In the genomic region with DNA sequence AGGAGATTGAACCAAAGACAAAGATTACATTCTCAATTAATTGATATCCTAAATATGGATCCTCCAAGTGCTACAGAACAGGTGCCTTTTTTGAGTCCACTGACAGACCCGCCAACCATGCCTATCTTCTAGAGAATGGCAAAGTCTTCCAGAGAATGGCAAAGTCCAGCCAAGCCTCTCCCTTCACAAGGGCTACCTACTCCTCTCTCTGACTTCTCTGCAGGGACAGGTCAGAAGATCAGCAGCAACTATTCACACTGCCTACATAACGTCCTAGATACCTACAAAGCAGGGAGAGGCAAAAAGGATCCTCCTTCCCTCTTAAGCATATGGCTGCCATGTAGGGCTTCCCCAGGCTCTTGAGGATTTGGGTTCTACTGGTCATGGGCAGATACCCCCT, we compare ENCODE assay signal across 22 cellular contexts.
"Had no signal": no experiment of that assay in that cellular context is flagged by ENCODE, and none has a peak within 500 bp of the region (broad histone marks: within the 10 kb centered on the region; RNA-seq: fewer than 3 reads in every experiment).

No MANE protein-coding gene starts in this region.

- H3K4me3 ChIP-seq: coronary artery, gastrocnemius medialis, lower lobe of right lung, transverse colon, vagina had no signal

- H3K4me3 Mint-ChIP-seq: activated CD4-positive, alpha-beta T cell treated with anti-CD3 and anti-CD28 coated beads for 36 hours; activated naive CD8-positive, alpha-beta T cell treated with anti-CD3 and anti-CD28 coated beads, Interleukin-2, amount 10 ng/mL, durations not matched to agents 7 days and 5 days; activated T-helper 17 cell treated with anti-CD3 and anti-CD28 coated beads, Interleukin-2, amount 50 U/mL, for 72 hours; central memory CD8-positive, alpha-beta T cell; nephron had no signal

- H3K27me3 ChIP-seq: gastrocnemius medialis, transverse colon, vagina had no signal

- H3K4me1 Mint-ChIP-seq: activated naive CD8-positive, alpha-beta T cell treated with anti-CD3 and anti-CD28 coated beads, Interleukin-2, amount 10 ng/mL, durations not matched to agents 7 days and 5 days; activated T-helper 17 cell treated with anti-CD3 and anti-CD28 coated beads, Interleukin-2, amount 50 U/mL, for 72 hours; nephron had no signal

- H3K27ac Mint-ChIP-seq: activated CD4-positive, alpha-beta T cell treated with anti-CD3 and anti-CD28 coated beads for 36 hours; activated naive CD8-positive, alpha-beta T cell treated with anti-CD3 and anti-CD28 coated beads, Interleukin-2, amount 10 ng/mL, durations not matched to agents 7 days and 5 days; activated T-helper 17 cell treated with anti-CD3 and anti-CD28 coated beads, Interleukin-2, amount 50 U/mL, for 72 hours; nephron had no signal

- ATAC-seq: activated CD4-positive, alpha-beta T cell treated with anti-CD3 and anti-CD28 coated beads for 36 hours; activated T-helper 17 cell treated with anti-CD3 and anti-CD28 coated beads, Interleukin-2, amount 50 U/mL, for 72 hours; gastrocnemius medialis; lower lobe of right lung had no signal

- H3K27ac ChIP-seq: coronary artery, lower lobe of right lung, transverse colon, vagina, WERI-Rb-1 had no signal

- DNase-seq: activated CD4-positive, alpha-beta T cell treated with anti-CD3 and anti-CD28 coated beads for 36 hours; activated CD4-positive, alpha-beta T cell treated with anti-CD3 and anti-CD28 coated beads, Interleukin-2, amount 50 U/mL, for 48 hours; activated naive CD4-positive, alpha-beta T cell; activated naive CD8-positive, alpha-beta T cell treated with anti-CD3 and anti-CD28 coated beads, Interleukin-2, amount 10 ng/mL, durations not matched to agents 7 days and 5 days; activated T-cell treated with anti-CD3 and anti-CD28 coated beads, Interleukin-2, amount 50 U/mL, for 1 hour; amygdala; gastrocnemius medialis; kidney glomerular epithelial cell; lower lobe of right lung; occipital lobe; posterior cingulate gyrus; retina; stimulated activated CD4-positive, alpha-beta T cell treated with anti-CD3 and anti-CD28 coated beads, Interleukin-2, amount 100 ng/mL, for 24 hours; stimulated activated naive CD4-positive, alpha-beta T cell treated with Interleukin-2 at 50 U/mL for 16 hours; T-helper 2 cell; transverse colon; WERI-Rb-1 had no signal

- H3K27me3 Mint-ChIP-seq: activated CD4-positive, alpha-beta T cell treated with anti-CD3 and anti-CD28 coated beads for 36 hours; activated naive CD8-positive, alpha-beta T cell treated with anti-CD3 and anti-CD28 coated beads, Interleukin-2, amount 10 ng/mL, durations not matched to agents 7 days and 5 days; activated T-helper 17 cell treated with anti-CD3 and anti-CD28 coated beads, Interleukin-2, amount 50 U/mL, for 72 hours; central memory CD8-positive, alpha-beta T cell had no signal

- H3K36me3 ChIP-seq: gastrocnemius medialis, transverse colon, vagina had no signal

- H3K9me3 Mint-ChIP-seq: activated naive CD8-positive, alpha-beta T cell treated with anti-CD3 and anti-CD28 coated beads, Interleukin-2, amount 10 ng/mL, durations not matched to agents 7 days and 5 days; activated T-helper 17 cell treated with anti-CD3 and anti-CD28 coated beads, Interleukin-2, amount 50 U/mL, for 72 hours; central memory CD8-positive, alpha-beta T cell; nephron had no signal

- H3K9me3 ChIP-seq: gastrocnemius medialis, lower lobe of right lung, transverse colon, vagina had no signal

- H3K4me1 ChIP-seq: lower lobe of right lung had no signal
